ENCODE assay signal across 2 cellular contexts in the genomic region with DNA sequence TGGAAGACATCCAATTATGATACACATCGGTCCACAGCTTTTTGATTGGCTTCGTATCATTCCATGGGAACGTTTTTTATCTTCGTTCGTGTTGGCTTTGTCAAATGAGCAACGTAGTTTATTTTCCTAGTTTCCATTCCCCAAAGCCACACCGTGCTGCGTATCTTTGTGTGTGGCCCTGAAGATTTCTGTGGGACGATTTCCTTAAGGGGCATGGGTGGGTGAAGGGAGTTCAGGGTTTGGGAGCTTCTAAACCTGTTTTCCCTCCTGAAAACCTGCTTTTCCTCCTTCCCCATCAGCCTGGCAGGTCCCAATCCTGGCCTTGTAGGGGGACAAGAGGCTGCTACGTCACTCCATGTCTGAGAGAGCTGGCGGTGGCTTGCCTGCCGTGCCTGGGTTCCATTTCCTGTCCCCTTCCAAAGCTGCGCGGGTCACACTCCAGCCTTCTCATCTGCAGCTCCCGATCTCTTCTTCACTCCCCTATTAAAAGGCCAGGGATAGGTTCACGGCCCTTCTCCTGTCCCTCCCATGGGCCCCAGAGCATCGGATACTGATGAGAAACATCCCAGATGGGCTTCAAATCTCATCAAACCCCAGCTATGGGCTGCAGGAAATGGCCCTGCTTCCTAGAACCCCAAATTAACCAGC.
TF ChIP-seq lines count a peak whose summit lies in the region.

No MANE protein-coding gene starts in this region.

TF ChIP-seq in GM23338, 12 proteins besides CTCF, POLR2A, EP300 and RAD21 (continues in another document):
- TF ChIP-seq EZH2phosphoT487 (IDR thresholded peaks at IDR 0.05; ENCODE audit: unreplicated experiment) (no peak), STAT1 (IDR thresholded peaks at IDR 0.05; ENCODE audit: unreplicated experiment) (no peak), ZNF114 (CRISPR knock-in tag; IDR thresholded peaks at IDR 0.05) (no peak), NANOG (IDR thresholded peaks at IDR 0.05; ENCODE audit: borderline replicate concordance) (no peak), EZH2 (IDR thresholded peaks at IDR 0.05; ENCODE audit: low read depth, unreplicated experiment) (no peak), CREB1 (CRISPR knock-in tag; IDR thresholded peaks at IDR 0.05; ENCODE audit: low read depth) (no peak)
- TF ChIP-seq, protein P1, sequence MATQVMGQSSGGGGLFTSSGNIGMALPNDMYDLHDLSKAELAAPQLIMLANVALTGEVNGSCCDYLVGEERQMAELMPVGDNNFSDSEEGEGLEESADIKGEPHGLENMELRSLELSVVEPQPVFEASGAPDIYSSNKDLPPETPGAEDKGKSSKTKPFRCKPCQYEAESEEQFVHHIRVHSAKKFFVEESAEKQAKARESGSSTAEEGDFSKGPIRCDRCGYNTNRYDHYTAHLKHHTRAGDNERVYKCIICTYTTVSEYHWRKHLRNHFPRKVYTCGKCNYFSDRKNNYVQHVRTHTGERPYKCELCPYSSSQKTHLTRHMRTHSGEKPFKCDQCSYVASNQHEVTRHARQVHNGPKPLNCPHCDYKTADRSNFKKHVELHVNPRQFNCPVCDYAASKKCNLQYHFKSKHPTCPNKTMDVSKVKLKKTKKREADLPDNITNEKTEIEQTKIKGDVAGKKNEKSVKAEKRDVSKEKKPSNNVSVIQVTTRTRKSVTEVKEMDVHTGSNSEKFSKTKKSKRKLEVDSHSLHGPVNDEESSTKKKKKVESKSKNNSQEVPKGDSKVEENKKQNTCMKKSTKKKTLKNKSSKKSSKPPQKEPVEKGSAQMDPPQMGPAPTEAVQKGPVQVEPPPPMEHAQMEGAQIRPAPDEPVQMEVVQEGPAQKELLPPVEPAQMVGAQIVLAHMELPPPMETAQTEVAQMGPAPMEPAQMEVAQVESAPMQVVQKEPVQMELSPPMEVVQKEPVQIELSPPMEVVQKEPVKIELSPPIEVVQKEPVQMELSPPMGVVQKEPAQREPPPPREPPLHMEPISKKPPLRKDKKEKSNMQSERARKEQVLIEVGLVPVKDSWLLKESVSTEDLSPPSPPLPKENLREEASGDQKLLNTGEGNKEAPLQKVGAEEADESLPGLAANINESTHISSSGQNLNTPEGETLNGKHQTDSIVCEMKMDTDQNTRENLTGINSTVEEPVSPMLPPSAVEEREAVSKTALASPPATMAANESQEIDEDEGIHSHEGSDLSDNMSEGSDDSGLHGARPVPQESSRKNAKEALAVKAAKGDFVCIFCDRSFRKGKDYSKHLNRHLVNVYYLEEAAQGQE (IDR thresholded peaks at IDR 0.05; ENCODE audit: unreplicated experiment) = no peak
- TF ChIP-seq, protein P2, sequence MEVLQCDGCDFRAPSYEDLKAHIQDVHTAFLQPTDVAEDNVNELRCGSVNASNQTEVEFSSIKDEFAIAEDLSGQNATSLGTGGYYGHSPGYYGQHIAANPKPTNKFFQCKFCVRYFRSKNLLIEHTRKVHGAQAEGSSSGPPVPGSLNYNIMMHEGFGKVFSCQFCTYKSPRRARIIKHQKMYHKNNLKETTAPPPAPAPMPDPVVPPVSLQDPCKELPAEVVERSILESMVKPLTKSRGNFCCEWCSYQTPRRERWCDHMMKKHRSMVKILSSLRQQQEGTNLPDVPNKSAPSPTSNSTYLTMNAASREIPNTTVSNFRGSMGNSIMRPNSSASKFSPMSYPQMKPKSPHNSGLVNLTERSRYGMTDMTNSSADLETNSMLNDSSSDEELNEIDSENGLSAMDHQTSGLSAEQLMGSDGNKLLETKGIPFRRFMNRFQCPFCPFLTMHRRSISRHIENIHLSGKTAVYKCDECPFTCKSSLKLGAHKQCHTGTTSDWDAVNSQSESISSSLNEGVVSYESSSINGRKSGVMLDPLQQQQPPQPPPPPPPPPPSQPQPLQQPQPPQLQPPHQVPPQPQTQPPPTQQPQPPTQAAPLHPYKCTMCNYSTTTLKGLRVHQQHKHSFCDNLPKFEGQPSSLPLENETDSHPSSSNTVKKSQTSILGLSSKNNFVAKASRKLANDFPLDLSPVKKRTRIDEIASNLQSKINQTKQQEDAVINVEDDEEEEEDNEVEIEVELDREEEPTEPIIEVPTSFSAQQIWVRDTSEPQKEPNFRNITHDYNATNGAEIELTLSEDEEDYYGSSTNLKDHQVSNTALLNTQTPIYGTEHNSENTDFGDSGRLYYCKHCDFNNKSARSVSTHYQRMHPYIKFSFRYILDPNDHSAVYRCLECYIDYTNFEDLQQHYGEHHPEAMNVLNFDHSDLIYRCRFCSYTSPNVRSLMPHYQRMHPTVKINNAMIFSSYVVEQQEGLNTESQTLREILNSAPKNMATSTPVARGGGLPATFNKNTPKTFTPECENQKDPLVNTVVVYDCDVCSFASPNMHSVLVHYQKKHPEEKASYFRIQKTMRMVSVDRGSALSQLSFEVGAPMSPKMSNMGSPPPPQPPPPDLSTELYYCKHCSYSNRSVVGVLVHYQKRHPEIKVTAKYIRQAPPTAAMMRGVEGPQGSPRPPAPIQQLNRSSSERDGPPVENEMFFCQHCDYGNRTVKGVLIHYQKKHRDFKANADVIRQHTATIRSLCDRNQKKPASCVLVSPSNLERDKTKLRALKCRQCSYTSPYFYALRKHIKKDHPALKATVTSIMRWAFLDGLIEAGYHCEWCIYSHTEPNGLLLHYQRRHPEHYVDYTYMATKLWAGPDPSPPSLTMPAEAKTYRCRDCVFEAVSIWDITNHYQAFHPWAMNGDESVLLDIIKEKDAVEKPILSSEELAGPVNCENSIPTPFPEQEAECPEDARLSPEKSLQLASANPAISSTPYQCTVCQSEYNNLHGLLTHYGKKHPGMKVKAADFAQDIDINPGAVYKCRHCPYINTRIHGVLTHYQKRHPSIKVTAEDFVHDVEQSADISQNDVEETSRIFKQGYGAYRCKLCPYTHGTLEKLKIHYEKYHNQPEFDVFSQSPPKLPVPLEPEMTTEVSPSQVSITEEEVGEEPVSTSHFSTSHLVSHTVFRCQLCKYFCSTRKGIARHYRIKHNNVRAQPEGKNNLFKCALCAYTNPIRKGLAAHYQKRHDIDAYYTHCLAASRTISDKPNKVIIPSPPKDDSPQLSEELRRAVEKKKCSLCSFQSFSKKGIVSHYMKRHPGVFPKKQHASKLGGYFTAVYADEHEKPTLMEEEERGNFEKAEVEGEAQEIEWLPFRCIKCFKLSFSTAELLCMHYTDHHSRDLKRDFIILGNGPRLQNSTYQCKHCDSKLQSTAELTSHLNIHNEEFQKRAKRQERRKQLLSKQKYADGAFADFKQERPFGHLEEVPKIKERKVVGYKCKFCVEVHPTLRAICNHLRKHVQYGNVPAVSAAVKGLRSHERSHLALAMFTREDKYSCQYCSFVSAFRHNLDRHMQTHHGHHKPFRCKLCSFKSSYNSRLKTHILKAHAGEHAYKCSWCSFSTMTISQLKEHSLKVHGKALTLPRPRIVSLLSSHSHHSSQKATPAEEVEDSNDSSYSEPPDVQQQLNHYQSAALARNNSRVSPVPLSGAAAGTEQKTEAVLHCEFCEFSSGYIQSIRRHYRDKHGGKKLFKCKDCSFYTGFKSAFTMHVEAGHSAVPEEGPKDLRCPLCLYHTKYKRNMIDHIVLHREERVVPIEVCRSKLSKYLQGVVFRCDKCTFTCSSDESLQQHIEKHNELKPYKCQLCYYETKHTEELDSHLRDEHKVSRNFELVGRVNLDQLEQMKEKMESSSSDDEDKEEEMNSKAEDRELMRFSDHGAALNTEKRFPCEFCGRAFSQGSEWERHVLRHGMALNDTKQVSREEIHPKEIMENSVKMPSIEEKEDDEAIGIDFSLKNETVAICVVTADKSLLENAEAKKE (CRISPR knock-in tag; IDR thresholded peaks at IDR 0.05) = no peak

TF ChIP-seq in H1, 55 proteins besides CTCF, POLR2A, EP300 and RAD21:
- TF ChIP-seq CHD2 (IDR thresholded peaks at IDR 0.05; ENCODE audit: low read length) (no peak), YY1 (IDR thresholded peaks at IDR 0.05; ENCODE audit: low read depth, low read length) (no peak)
